Comparison of ENCODE assay signal across 1 cellular context in the genomic region with DNA sequence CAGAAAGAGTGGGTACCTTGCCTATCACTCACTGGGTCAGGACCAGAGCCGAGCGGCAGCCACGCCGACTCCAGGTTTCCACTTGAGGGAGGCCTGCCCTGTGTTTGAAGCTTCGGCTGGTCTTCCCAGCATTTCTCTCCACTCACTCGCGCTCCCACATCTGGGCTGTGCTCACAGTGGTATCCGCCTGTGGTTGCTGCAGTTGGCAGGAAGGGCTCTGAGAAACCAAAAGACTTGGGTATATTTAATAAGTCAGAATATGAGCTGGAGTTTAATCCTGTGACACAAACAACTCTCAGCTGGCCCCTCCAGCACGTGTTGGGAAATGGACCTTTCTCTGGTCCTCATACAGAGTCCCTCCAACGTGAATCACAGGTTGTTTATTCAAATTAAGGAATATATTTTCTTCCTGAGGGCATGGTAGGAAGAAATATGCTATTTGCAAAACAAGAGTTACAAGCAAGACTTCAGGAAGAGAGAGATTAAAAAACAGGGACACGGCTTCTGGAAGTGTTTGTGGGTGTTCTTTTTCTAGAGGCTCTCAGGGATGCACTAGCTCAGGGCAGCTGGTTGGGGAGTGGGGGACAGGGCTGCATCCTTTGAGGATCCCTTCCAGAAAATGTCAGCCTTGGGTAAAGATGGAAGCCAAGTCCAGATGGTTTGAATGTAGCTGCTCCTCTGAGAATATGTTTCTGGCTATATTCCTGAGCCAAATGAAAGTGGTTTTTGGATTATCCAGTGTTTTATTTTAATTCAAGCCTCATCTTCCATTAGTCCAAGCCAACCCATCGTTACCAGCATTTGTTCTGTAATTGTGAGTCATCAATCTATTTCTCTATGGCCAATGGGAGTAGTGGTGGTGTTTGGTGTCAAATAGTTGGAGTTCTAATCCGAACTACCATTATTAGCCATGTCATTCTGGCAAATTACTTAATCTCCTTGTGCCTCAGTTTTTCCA.
TF ChIP-seq lines count a peak whose summit lies in the region.

No MANE protein-coding gene starts in this region.

TF ChIP-seq in GM23338, 12 proteins besides CTCF, POLR2A, EP300 and RAD21 (continued from another document):
- TF ChIP-seq, protein P1, sequence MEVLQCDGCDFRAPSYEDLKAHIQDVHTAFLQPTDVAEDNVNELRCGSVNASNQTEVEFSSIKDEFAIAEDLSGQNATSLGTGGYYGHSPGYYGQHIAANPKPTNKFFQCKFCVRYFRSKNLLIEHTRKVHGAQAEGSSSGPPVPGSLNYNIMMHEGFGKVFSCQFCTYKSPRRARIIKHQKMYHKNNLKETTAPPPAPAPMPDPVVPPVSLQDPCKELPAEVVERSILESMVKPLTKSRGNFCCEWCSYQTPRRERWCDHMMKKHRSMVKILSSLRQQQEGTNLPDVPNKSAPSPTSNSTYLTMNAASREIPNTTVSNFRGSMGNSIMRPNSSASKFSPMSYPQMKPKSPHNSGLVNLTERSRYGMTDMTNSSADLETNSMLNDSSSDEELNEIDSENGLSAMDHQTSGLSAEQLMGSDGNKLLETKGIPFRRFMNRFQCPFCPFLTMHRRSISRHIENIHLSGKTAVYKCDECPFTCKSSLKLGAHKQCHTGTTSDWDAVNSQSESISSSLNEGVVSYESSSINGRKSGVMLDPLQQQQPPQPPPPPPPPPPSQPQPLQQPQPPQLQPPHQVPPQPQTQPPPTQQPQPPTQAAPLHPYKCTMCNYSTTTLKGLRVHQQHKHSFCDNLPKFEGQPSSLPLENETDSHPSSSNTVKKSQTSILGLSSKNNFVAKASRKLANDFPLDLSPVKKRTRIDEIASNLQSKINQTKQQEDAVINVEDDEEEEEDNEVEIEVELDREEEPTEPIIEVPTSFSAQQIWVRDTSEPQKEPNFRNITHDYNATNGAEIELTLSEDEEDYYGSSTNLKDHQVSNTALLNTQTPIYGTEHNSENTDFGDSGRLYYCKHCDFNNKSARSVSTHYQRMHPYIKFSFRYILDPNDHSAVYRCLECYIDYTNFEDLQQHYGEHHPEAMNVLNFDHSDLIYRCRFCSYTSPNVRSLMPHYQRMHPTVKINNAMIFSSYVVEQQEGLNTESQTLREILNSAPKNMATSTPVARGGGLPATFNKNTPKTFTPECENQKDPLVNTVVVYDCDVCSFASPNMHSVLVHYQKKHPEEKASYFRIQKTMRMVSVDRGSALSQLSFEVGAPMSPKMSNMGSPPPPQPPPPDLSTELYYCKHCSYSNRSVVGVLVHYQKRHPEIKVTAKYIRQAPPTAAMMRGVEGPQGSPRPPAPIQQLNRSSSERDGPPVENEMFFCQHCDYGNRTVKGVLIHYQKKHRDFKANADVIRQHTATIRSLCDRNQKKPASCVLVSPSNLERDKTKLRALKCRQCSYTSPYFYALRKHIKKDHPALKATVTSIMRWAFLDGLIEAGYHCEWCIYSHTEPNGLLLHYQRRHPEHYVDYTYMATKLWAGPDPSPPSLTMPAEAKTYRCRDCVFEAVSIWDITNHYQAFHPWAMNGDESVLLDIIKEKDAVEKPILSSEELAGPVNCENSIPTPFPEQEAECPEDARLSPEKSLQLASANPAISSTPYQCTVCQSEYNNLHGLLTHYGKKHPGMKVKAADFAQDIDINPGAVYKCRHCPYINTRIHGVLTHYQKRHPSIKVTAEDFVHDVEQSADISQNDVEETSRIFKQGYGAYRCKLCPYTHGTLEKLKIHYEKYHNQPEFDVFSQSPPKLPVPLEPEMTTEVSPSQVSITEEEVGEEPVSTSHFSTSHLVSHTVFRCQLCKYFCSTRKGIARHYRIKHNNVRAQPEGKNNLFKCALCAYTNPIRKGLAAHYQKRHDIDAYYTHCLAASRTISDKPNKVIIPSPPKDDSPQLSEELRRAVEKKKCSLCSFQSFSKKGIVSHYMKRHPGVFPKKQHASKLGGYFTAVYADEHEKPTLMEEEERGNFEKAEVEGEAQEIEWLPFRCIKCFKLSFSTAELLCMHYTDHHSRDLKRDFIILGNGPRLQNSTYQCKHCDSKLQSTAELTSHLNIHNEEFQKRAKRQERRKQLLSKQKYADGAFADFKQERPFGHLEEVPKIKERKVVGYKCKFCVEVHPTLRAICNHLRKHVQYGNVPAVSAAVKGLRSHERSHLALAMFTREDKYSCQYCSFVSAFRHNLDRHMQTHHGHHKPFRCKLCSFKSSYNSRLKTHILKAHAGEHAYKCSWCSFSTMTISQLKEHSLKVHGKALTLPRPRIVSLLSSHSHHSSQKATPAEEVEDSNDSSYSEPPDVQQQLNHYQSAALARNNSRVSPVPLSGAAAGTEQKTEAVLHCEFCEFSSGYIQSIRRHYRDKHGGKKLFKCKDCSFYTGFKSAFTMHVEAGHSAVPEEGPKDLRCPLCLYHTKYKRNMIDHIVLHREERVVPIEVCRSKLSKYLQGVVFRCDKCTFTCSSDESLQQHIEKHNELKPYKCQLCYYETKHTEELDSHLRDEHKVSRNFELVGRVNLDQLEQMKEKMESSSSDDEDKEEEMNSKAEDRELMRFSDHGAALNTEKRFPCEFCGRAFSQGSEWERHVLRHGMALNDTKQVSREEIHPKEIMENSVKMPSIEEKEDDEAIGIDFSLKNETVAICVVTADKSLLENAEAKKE (CRISPR knock-in tag; IDR thresholded peaks at IDR 0.05): no peak
